ENCODE assay signal across 21 cellular contexts in the genomic region with DNA sequence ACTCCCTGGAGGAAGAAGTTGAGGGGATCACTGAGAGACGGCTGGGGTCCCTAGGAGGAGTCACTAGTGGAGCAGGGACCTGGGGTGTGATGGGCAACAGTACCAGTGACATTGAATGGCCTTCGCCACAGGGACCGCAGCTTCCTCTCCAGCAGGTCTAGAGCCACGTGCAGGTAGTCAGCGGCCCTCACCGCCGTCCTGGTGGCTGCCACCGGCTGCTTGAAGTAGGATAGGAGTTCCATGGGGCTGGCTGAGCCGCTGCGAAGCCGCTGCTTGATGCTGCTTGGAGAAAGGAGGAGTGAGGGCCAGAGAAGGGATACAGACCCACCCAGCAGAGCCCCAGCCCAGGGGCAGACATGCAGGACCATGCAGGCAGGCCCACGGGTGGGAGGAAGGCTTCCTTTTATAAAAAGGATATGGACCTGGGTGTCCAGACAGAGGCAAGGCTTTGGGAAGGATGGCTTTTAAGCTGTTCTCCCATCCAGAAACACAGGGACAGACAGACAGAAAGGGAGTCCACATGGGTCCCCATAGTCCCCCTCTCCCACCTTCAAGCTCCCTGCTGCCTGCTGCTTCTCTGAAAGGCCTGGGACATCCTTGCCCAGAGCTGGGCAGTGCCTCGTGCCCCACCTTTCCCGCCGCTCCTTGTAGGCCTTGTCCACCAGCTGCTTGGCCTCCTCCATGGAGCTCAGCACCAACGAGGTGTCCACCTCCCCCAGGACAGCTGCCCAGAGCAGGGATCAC. TPM values are rescaled to one million over a fixed set of nuclear protein-coding genes. Genes with fewer than 3 reads are reported as not detected.
A peak's percentile ranks its signal among the peaks of the same experiment; 100 is the strongest.
DNase-seq lines count a peak whose midpoint lies in the region; ATAC-seq lines count a peak whose summit lies in the region.
"Had no signal": no experiment of that assay in that cellular context is flagged by ENCODE, and none has a peak within 500 bp of the region (broad histone marks: within the 10 kb centered on the region; RNA-seq: fewer than 3 reads in every experiment).

No MANE protein-coding gene starts in this region.

- POLR2A ChIA-PET in naive thymus-derived CD8-positive, alpha-beta T cell (lab: Charles Lee), result no interaction called here

- no peaks in the 10 kb centered on the region for H3K9me3 ChIP-seq in T-helper 17 cell (ENCODE audit: control insufficient read depth, low read length, poor library complexity, severe bottlenecking)
- H3K9me3 ChIP-seq: HAP-1, MG63, thoracic aorta had no signal

- no peaks in the 10 kb centered on the region for H3K36me3 Mint-ChIP-seq in T-helper 17 cell (ENCODE audit: low read depth)
- H3K36me3 Mint-ChIP-seq in naive thymus-derived CD8-positive, alpha-beta T cell, result no peaks in the 10 kb centered on the region

- H3K27me3 Mint-ChIP-seq in T-helper 17 cell, result peaks cover 54% of the 10 kb centered on the region
- H3K27me3 Mint-ChIP-seq in naive thymus-derived CD8-positive, alpha-beta T cell, result peaks cover 0 to 46% (median 25%) of the 10 kb centered on the region in 5 donors

- H3K4me3 Mint-ChIP-seq in T-helper 17 cell, result no peak overlapping the region
- H3K4me3 Mint-ChIP-seq in naive thymus-derived CD8-positive, alpha-beta T cell, result peak overlapping the region in 3 of 10 donors; percentile 39 to 57 (median 42)
- H3K4me3 Mint-ChIP-seq: activated naive CD8-positive, alpha-beta T cell treated with anti-CD3 and anti-CD28 coated beads, Interleukin-2, amount 50 U/mL, for 24 hours; CD4-positive, alpha-beta T cell; nephron had no signal

- DNase-seq in AG20443 (ENCODE audit: low spot score) (peak; percentile 7), CD1c-positive myeloid dendritic cell (ENCODE audit: extremely low spot score) (peak; percentile 12), T-helper 17 cell (no peak), Kasumi-1 (lab: John Stamatoyannopoulos, UW) (no peak), mucosa of gallbladder (ENCODE audit: low spot score) (no peak), SW 1271 (lab: John Stamatoyannopoulos, UW) (no peak)
- DNase-seq in naive thymus-derived CD8-positive, alpha-beta T cell, result no peak
- DNase-seq: activated CD4-positive, CD25-positive, alpha-beta regulatory T cell; activated naive CD8-positive, alpha-beta T cell treated with anti-CD3 and anti-CD28 coated beads, Interleukin-2, amount 50 U/mL, for 24 hours; activated T-cell treated with anti-CD3 and anti-CD28 coated beads for 4 hours; CD4-positive, alpha-beta T cell; MG63; NCI-H774 had no signal

- H3K27ac Mint-ChIP-seq in T-helper 17 cell, result no peak overlapping the region
- H3K27ac Mint-ChIP-seq in naive thymus-derived CD8-positive, alpha-beta T cell, result peak overlapping the region in 1 of 10 donors; percentile 75
- H3K27ac Mint-ChIP-seq: activated naive CD8-positive, alpha-beta T cell treated with anti-CD3 and anti-CD28 coated beads, Interleukin-2, amount 50 U/mL, for 24 hours; CD4-positive, alpha-beta T cell; nephron had no signal

- H3K9me3 Mint-ChIP-seq in naive thymus-derived CD8-positive, alpha-beta T cell, result peaks cover 0 to 4% (median 0%) of the 10 kb centered on the region in 9 donors
- H3K9me3 Mint-ChIP-seq: activated naive CD8-positive, alpha-beta T cell treated with anti-CD3 and anti-CD28 coated beads, Interleukin-2, amount 50 U/mL, for 24 hours; CD4-positive, alpha-beta T cell; nephron had no signal

- peaks cover 4% of the 10 kb centered on the region for H3K4me1 Mint-ChIP-seq in T-helper 17 cell
- peaks cover 2 to 10% (median 5%) of the 10 kb centered on the region in 4 donors for H3K4me1 Mint-ChIP-seq in naive thymus-derived CD8-positive, alpha-beta T cell
- H3K4me1 Mint-ChIP-seq: nephron had no signal

- ATAC-seq in T-helper 17 cell, result peak; percentile 23
- peak; percentile 43 to 56 for ATAC-seq in naive thymus-derived CD8-positive, alpha-beta T cell
- no peak for ATAC-seq in GM21529 (IDR thresholded peaks at IDR 0.05; ENCODE audit: unreplicated experiment)
- ATAC-seq: activated naive CD8-positive, alpha-beta T cell treated with anti-CD3 and anti-CD28 coated beads, Interleukin-2, amount 50 U/mL, for 24 hours had no signal

RNA-seq across cellular contexts. Expression of a gene that starts 0.8 kb away (rescaled TPM):
- total RNA-seq in T-helper 17 cell (under 1 TPM in 1 of 2 donors, not detected in 1; 0.07 TPM), mucosa of gallbladder (0.06 TPM)
- not detected for total RNA-seq in naive thymus-derived CD8-positive, alpha-beta T cell
- polyA plus RNA-seq in naive thymus-derived CD8-positive, alpha-beta T cell, result not detected
- total RNA-seq: endothelial cell of umbilical vein had no signal
- polyA plus RNA-seq: endothelial cell of umbilical vein had no signal

RNA-seq across cellular contexts. Expression of a gene that starts 41.5 kb away (rescaled TPM):
- under 1 TPM in 1 of 2 donors, not detected in 1; 0.44 TPM for total RNA-seq in T-helper 17 cell
- not detected for total RNA-seq in naive thymus-derived CD8-positive, alpha-beta T cell
- polyA plus RNA-seq in naive thymus-derived CD8-positive, alpha-beta T cell, result not detected
- not detected for total RNA-seq in mucosa of gallbladder
- total RNA-seq: CD4-positive, alpha-beta T cell; endothelial cell of umbilical vein; frontal cortex; right cardiac atrium; T-helper 1 cell treated with Interleukin-12 subunit alpha and Interleukin-12 subunit beta and Interleukin-4 antibody, amounts not matched to agents 30 ng/mL and 1 ng/mL, for 36 hours; thoracic aorta had no signal
- polyA plus RNA-seq: endothelial cell of umbilical vein had no signal

RNA-seq across cellular contexts. Expression of a gene that starts 48.7 kb away (rescaled TPM):
- total RNA-seq in T-helper 17 cell (10 to 100 TPM; 30.5 to 32.8 TPM), mucosa of gallbladder (30.2 TPM)
- total RNA-seq in naive thymus-derived CD8-positive, alpha-beta T cell, result 10 to 100 TPM; 15.2 to 15.4 TPM
- 1 to 10 TPM in 2 of 3 donors, under 1 TPM in 1; 0.43 to 1.9 (median 1.5) TPM for polyA plus RNA-seq in naive thymus-derived CD8-positive, alpha-beta T cell
- total RNA-seq: endothelial cell of umbilical vein had no signal
- polyA plus RNA-seq: endothelial cell of umbilical vein had no signal

Comparison
In these comparisons a context has a peak if more than half of its experiments do, and no peak if none do; other contexts are left out.
1. DNase-seq: peak in AG20443 (single experiment) and CD1c-positive myeloid dendritic cell (single experiment); none in T-helper 17 cell (0 of 3), naive thymus-derived CD8-positive, alpha-beta T cell (0 of 10), Kasumi-1 (0 of 2), mucosa of gallbladder (single experiment) and SW 1271 (0 of 2).